17 cellular contexts compared by ENCODE assay signal in genomic region chr7:8114175-8114574, GRCh38.
DNase-seq lines count a peak whose midpoint lies in the region; ATAC-seq and TF ChIP-seq lines count a peak whose summit lies in the region.
"Had no signal": no experiment of that assay in that cellular context is flagged by ENCODE, and none has a peak within 500 bp of the region (broad histone marks: within the 10 kb centered on the region; RNA-seq: fewer than 3 reads in every experiment).

No MANE protein-coding gene starts in this region.

- no peak overlapping the region for H3K4me3 ChIP-seq in KMS-11 (IDR thresholded peaks at IDR 0.05; ENCODE audit: insufficient read depth, low read depth, low read length)
- H3K4me3 ChIP-seq in naive thymus-derived CD4-positive, alpha-beta T cell (ENCODE audit: low read length), result peak overlapping the region; percentile 13
- H3K4me3 ChIP-seq: adrenal gland, gastrocnemius medialis, SJSA1 had no signal

- H3K27me3 Mint-ChIP-seq in activated CD4-positive, alpha-beta T cell treated with anti-CD3 and anti-CD28 coated beads, Interleukin-2, amount 10 ng/mL, durations not matched to agents 24 days and 14 days, result no peaks in the 10 kb centered on the region
- H3K27me3 Mint-ChIP-seq in naive thymus-derived CD4-positive, alpha-beta T cell, result no peaks in the 10 kb centered on the region

- no peaks in the 10 kb centered on the region for H3K36me3 ChIP-seq in KMS-11 (ENCODE audit: insufficient read depth)
- no peaks in the 10 kb centered on the region for H3K36me3 ChIP-seq in naive thymus-derived CD4-positive, alpha-beta T cell (ENCODE audit: control insufficient read depth in 2 of 3, insufficient read depth in 3 of 3, low read length in 3 of 3)
- H3K36me3 ChIP-seq: adrenal gland, gastrocnemius medialis, SJSA1 had no signal

- intact Hi-C loops in activated CD4-positive, alpha-beta T cell treated with anti-CD3 and anti-CD28 coated beads, Interleukin-2, amount 10 ng/mL, durations not matched to agents 24 days and 14 days (cut with micrococcal nuclease), result loop anchor here (2.0 kb wide), 1 partner anchor 21 kb away; no protein-coding TSS in a partner anchor
- intact Hi-C loops in naive thymus-derived CD4-positive, alpha-beta T cell (cut with micrococcal nuclease), result loop anchor here (1.0 to 2.0 kb wide), 2 partner anchors 12 to 19 kb away; no protein-coding TSS in a partner anchor

- CTCF ChIA-PET in naive thymus-derived CD4-positive, alpha-beta T cell (lab: Charles Lee), result no interaction called here

- H3K36me3 Mint-ChIP-seq in activated CD4-positive, alpha-beta T cell treated with anti-CD3 and anti-CD28 coated beads, Interleukin-2, amount 10 ng/mL, durations not matched to agents 24 days and 14 days (ENCODE audit: low read depth), result no peaks in the 10 kb centered on the region
- peaks cover 0 to 19% (median 4%) of the 10 kb centered on the region in 5 donors for H3K36me3 Mint-ChIP-seq in naive thymus-derived CD4-positive, alpha-beta T cell

- H3K4me2 ChIP-seq in KMS-11, result peak overlapping the region; percentile 64

- peak overlapping the region; percentile 30 for H3K27ac ChIP-seq in KMS-11
- H3K27ac ChIP-seq in naive thymus-derived CD4-positive, alpha-beta T cell (ENCODE audit: low read depth, low read length), result no peak overlapping the region
- H3K27ac ChIP-seq: 22Rv1, adrenal gland, gastrocnemius medialis, SJSA1 had no signal

- peak overlapping the region; percentile 0 for H3K27ac Mint-ChIP-seq in activated CD4-positive, alpha-beta T cell treated with anti-CD3 and anti-CD28 coated beads, Interleukin-2, amount 10 ng/mL, durations not matched to agents 24 days and 14 days
- H3K27ac Mint-ChIP-seq in naive thymus-derived CD4-positive, alpha-beta T cell, result peak overlapping the region; percentile 64 to 92 (median 78)
- H3K27ac Mint-ChIP-seq: H9 had no signal

- peaks cover 46% of the 10 kb centered on the region for H3K4me1 ChIP-seq in KMS-11 (ENCODE audit: low read depth, poor library complexity, severe bottlenecking)
- peaks cover 26 to 29% of the 10 kb centered on the region in 2 donors for H3K4me1 ChIP-seq in naive thymus-derived CD4-positive, alpha-beta T cell (ENCODE audit: control insufficient read depth in 2 of 2, insufficient read depth in 2 of 2, low read length in 2 of 2)
- H3K4me1 ChIP-seq: adrenal gland, gastrocnemius medialis, SJSA1 had no signal

- peaks cover 41% of the 10 kb centered on the region for H3K4me1 Mint-ChIP-seq in activated CD4-positive, alpha-beta T cell treated with anti-CD3 and anti-CD28 coated beads, Interleukin-2, amount 10 ng/mL, durations not matched to agents 24 days and 14 days
- peaks cover 25 to 60% (median 48%) of the 10 kb centered on the region in 7 donors for H3K4me1 Mint-ChIP-seq in naive thymus-derived CD4-positive, alpha-beta T cell

- DNase-seq in activated CD4-positive, alpha-beta T cell treated with anti-CD3 and anti-CD28 coated beads, Interleukin-2, amount 10 ng/mL, durations not matched to agents 24 days and 14 days, result peak; percentile 70
- DNase-seq in activated CD4-positive, alpha-beta T cell treated with anti-CD3 and anti-CD28 coated beads, Interleukin-2, amount 50 U/mL, for 4 hours, result no peak
- no peak for DNase-seq in naive thymus-derived CD4-positive, alpha-beta T cell
- no peak for DNase-seq in RKO (ENCODE audit: low spot score)
- DNase-seq in NCI-H1105 treated with DMSO at 0.1 percent for 48 hours (lab: John Stamatoyannopoulos, UW), result no peak
- DNase-seq: activated CD4-positive, alpha-beta T cell treated with anti-CD3 and anti-CD28 coated beads for 1 hour; adrenal gland; gastrocnemius medialis; H9; left ventricle myocardium superior; NCI-H510A treated with DMSO at 0.1 percent for 48 hours; stimulated activated naive CD4-positive, alpha-beta T cell treated with Interleukin-2 at 50 U/mL for 16 hours had no signal

- H3K79me2 ChIP-seq in KMS-11 (ENCODE audit: insufficient read depth, low read depth), result no peaks in the 10 kb centered on the region

- no peaks in the 10 kb centered on the region for H3K9me3 ChIP-seq in naive thymus-derived CD4-positive, alpha-beta T cell (ENCODE audit: control insufficient read depth in 2 of 3, low read length in 3 of 3)
- H3K9me3 ChIP-seq: adrenal gland, gastrocnemius medialis, SJSA1 had no signal

- no peak overlapping the region for H3K9ac ChIP-seq in KMS-11

- peak overlapping the region; percentile 5 for H3K4me3 Mint-ChIP-seq in activated CD4-positive, alpha-beta T cell treated with anti-CD3 and anti-CD28 coated beads, Interleukin-2, amount 10 ng/mL, durations not matched to agents 24 days and 14 days
- H3K4me3 Mint-ChIP-seq in naive thymus-derived CD4-positive, alpha-beta T cell, result peak overlapping the region in 8 of 10 donors; percentile 17 to 60 (median 43)
- H3K4me3 Mint-ChIP-seq: H9 had no signal

- no peaks in the 10 kb centered on the region for H4K20me1 ChIP-seq in KMS-11 (ENCODE audit: insufficient read depth)

- no peaks in the 10 kb centered on the region for H3K27me3 ChIP-seq in KMS-11 (ENCODE audit: insufficient read depth, low read depth)
- no peaks in the 10 kb centered on the region for H3K27me3 ChIP-seq in naive thymus-derived CD4-positive, alpha-beta T cell (ENCODE audit: control insufficient read depth in 2 of 2, insufficient read depth in 2 of 2, low read length in 2 of 2)
- H3K27me3 ChIP-seq: adrenal gland, gastrocnemius medialis, SJSA1 had no signal

- peak overlapping the region; percentile 20; the same call in 1 of the 2 replicates for H2AFZ ChIP-seq in KMS-11 (ENCODE audit: low read depth)

- peak; percentile 36 for ATAC-seq in GM19463 (IDR thresholded peaks at IDR 0.05; ENCODE audit: unreplicated experiment)
- ATAC-seq in naive thymus-derived CD4-positive, alpha-beta T cell, result no peak
- no peak for ATAC-seq in HG03378 (IDR thresholded peaks at IDR 0.05; ENCODE audit: unreplicated experiment)
- ATAC-seq: gastrocnemius medialis had no signal

- H3K9me3 Mint-ChIP-seq in activated CD4-positive, alpha-beta T cell treated with anti-CD3 and anti-CD28 coated beads, Interleukin-2, amount 10 ng/mL, durations not matched to agents 24 days and 14 days, result peaks cover 4% of the 10 kb centered on the region
- peaks cover 0 to 12% (median 1%) of the 10 kb centered on the region in 11 donors for H3K9me3 Mint-ChIP-seq in naive thymus-derived CD4-positive, alpha-beta T cell

- POLR2A ChIA-PET in naive thymus-derived CD4-positive, alpha-beta T cell (lab: Charles Lee), result interaction anchor here (1.7 kb wide), 1 partner anchor 11 kb away, joined by 5 read pairs; no protein-coding TSS in a partner anchor

- no peak for TF ChIP-seq CTCF in KMS-11 (conservative IDR thresholded peaks at IDR 0.05; ENCODE audit: low read depth, low read length)
